8 cellular contexts compared by ENCODE assay signal in genomic region chr11:118910309-118911112, GRCh38. TPM values are rescaled to one million over a fixed set of nuclear protein-coding genes. Genes with fewer than 3 reads are reported as not detected.
DNase-seq lines count a peak whose midpoint lies in the region; ATAC-seq and TF ChIP-seq lines count a peak whose summit lies in the region.

No MANE protein-coding gene starts in this region.

- H3K4me1 ChIP-seq in iPS-20b (ENCODE audit: insufficient read depth, low read length) = peaks cover 54% of the 10 kb centered on the region
- H3K4me1 ChIP-seq in skeletal muscle satellite cell (ENCODE audit: control insufficient read depth, insufficient read depth, low read length) = peaks cover 76% of the 10 kb centered on the region

- no peaks in the 10 kb centered on the region for H3K27me3 Mint-ChIP-seq in MCF 10A (ENCODE audit: insufficient read depth, unreplicated experiment)

- DNase-seq in GM04504 (ENCODE audit: low read depth) = peak; percentile 89
- DNase-seq in T follicular helper cell (ENCODE audit: low read depth) = peak; percentile 58
- DNase-seq in MCF 10A (ENCODE audit: unreplicated experiment) = peak; percentile 85
- DNase-seq in NCI-H2081 treated with DMSO at 0.1 percent for 48 hours (lab: John Stamatoyannopoulos, UW) = no peak

- no TSS peak for BruUV-seq in MCF 10A (replicated peaks; lab: Mats Ljungman, UMichigan)

- H3K9ac ChIP-seq in iPS-20b (ENCODE audit: low read depth, low read length) (peak overlapping the region; percentile 82; the same call in 1 of the 2 replicates), skeletal muscle satellite cell (ENCODE audit: low read depth, low read length) (peak overlapping the region; percentile 88)

- peak overlapping the region; percentile 91 for H3K4me2 ChIP-seq in skeletal muscle satellite cell (ENCODE audit: low read length)

- H3K4me3 ChIP-seq in iPS-20b (ENCODE audit: low read length) = peak overlapping the region; percentile 70
- peak overlapping the region; percentile 68 for H3K4me3 ChIP-seq in skeletal muscle satellite cell (ENCODE audit: low read length)

- H3K4me3 Mint-ChIP-seq in MCF 10A (ENCODE audit: unreplicated experiment) = peak overlapping the region; percentile 79

- ATAC-seq in HG03025 (IDR thresholded peaks at IDR 0.05; ENCODE audit: low FRiP score, unreplicated experiment) (no peak), GM18505 (IDR thresholded peaks at IDR 0.05; ENCODE audit: unreplicated experiment) (no peak)

- TF ChIP-seq CTCF in MCF 10A (IDR thresholded peaks at IDR 0.05; ENCODE audit: unreplicated experiment) = no peak

- H3K27ac Mint-ChIP-seq in MCF 10A (ENCODE audit: low read depth, unreplicated experiment) = peak overlapping the region; percentile 89

- CTCF ChIA-PET in MCF 10A (lab: Yijun Ruan, JAX) = interaction anchor here (0.6 to 2.9 kb wide), 3 partner anchors 121 to 221 kb away, joined by 3 to 13 read pairs (median 5); no protein-coding TSS in a partner anchor

- POLR2A ChIA-PET in MCF 10A (lab: Yijun Ruan, JAX) = interaction anchor here (0.6 to 4.5 kb wide), 13 partner anchors 21 to 245 kb away, joined by 3 to 56 read pairs (median 3); partner anchors contain the start of genes CENATAC, DDX6 and TRAPPC4

- no peaks in the 10 kb centered on the region for H3K9me3 Mint-ChIP-seq in MCF 10A (ENCODE audit: unreplicated experiment)

- TF ChIP-seq POLR2A in GM18505 (IDR thresholded peaks at IDR 0.05; ENCODE audit: borderline replicate concordance, extremely low read depth, insufficient read depth, insufficient read length) = no peak

- peaks cover 20% of the 10 kb centered on the region for H3K36me3 ChIP-seq in iPS-20b (ENCODE audit: insufficient read depth, low read depth, low read length)
- H3K36me3 ChIP-seq in skeletal muscle satellite cell (ENCODE audit: insufficient read depth, low read length) = peaks cover 23% of the 10 kb centered on the region

- intact Hi-C loops in MCF 10A (cut with micrococcal nuclease) = loop anchor here (5.0 kb wide), 1 partner anchor 107 kb away; the partner anchor contains the start of genes RPS25 and TRAPPC4

- H3K27me3 ChIP-seq in iPS-20b (ENCODE audit: insufficient read depth, low read length) (no peaks in the 10 kb centered on the region), skeletal muscle satellite cell (ENCODE audit: control insufficient read depth, insufficient read depth, low read length) (no peaks in the 10 kb centered on the region)

- H3K9me3 ChIP-seq in iPS-20b (ENCODE audit: insufficient read depth, low read depth, low read length) = no peaks in the 10 kb centered on the region
- no peaks in the 10 kb centered on the region for H3K9me3 ChIP-seq in skeletal muscle satellite cell (replicated peaks; ENCODE audit: low read length)

- H3K4me1 Mint-ChIP-seq in MCF 10A (ENCODE audit: insufficient read depth, unreplicated experiment) = peaks cover 65% of the 10 kb centered on the region

- H3K36me3 Mint-ChIP-seq in MCF 10A (ENCODE audit: insufficient read depth, unreplicated experiment) = peaks cover 49% of the 10 kb centered on the region

- H3K27ac ChIP-seq in iPS-20b (ENCODE audit: low read length) = peak overlapping the region; percentile 86

RNA-seq across cellular contexts. Expression of gene BCL9L, which starts 15.2 kb away (rescaled TPM):
- total RNA-seq in MCF 10A (2022) = 91.6 and 121 TPM in 2 replicates
- total RNA-seq in skeletal muscle satellite cell (2012; rRNA removed) = 22.3 and 25.1 TPM in 2 replicates

RNA-seq across cellular contexts. Expression of gene CXCR5, which starts 26.8 kb away (rescaled TPM):
- total RNA-seq in MCF 10A (2022) = not detected in 2 replicates
- not detected in 2 replicates for total RNA-seq in skeletal muscle satellite cell (2012; rRNA removed)

RNA-seq across cellular contexts. Expression of gene UPK2, which starts 45.6 kb away (rescaled TPM):
- total RNA-seq in MCF 10A (2022) = not detected in 2 replicates
- not detected in 2 replicates for total RNA-seq in skeletal muscle satellite cell (2012; rRNA removed)
